ENCODE assay signal across 1 cellular context in genomic region chr7:139105037-139105382, GRCh38.
TF ChIP-seq lines count a peak whose summit lies in the region.

No MANE protein-coding gene starts in this region.

TF ChIP-seq in GM12878, 131 proteins besides CTCF, POLR2A, EP300 and RAD21 (continued from another document):
- no peak for TF ChIP-seq ZNF687 (IDR thresholded peaks at IDR 0.05)
- TF ChIP-seq ZBTB40 (IDR thresholded peaks at IDR 0.05; ENCODE audit: borderline replicate concordance), result no peak
- TF ChIP-seq RELB (IDR thresholded peaks at IDR 0.05; ENCODE audit: low read depth), result 0 out of 2 replicates have a peak, but pooled peaks have one; percentile 10
- TF ChIP-seq ZNF384 (IDR thresholded peaks at IDR 0.05; ENCODE audit: borderline replicate concordance, low read depth, low read length), result peak; percentile 25; the same call in 1 of the 2 replicates
- no peak for TF ChIP-seq HDAC6 (IDR thresholded peaks at IDR 0.05; ENCODE audit: unreplicated experiment)
